ENCODE assay signal across 10 cellular contexts in genomic region chr18:63368611-63369010, GRCh38. TPM values are rescaled to one million over a fixed set of nuclear protein-coding genes. Genes with fewer than 3 reads are reported as not detected.
A peak's percentile ranks its signal among the peaks of the same experiment; 100 is the strongest.
DNase-seq lines count a peak whose midpoint lies in the region; ATAC-seq, FAIRE-seq and TF ChIP-seq lines count a peak whose summit lies in the region.
"Had no signal": no experiment of that assay in that cellular context is flagged by ENCODE, and none has a peak within 500 bp of the region (broad histone marks: within the 10 kb centered on the region; RNA-seq: fewer than 3 reads in every experiment).

No MANE protein-coding gene starts in this region.

- H3K27me3 ChIP-seq in HepG2 (ENCODE audit: control insufficient read depth in 1 of 2, insufficient read depth in 2 of 2, low read length in 2 of 2) (no peaks in the 10 kb centered on the region; a peak in 1 of 5 replicates), right lobe of liver (no peaks in the 10 kb centered on the region), liver (ENCODE audit: control insufficient read depth in 4 of 4, insufficient read depth in 4 of 4, low read length in 3 of 4) (no peaks in the 10 kb centered on the region), upper lobe of left lung (no peaks in the 10 kb centered on the region)
- H3K27me3 ChIP-seq: esophagus muscularis mucosa had no signal

- H3K36me3 ChIP-seq in HepG2 (replicated peaks in 1 of 2; ENCODE audit: control insufficient read depth in 1 of 2, insufficient read depth in 2 of 2, low read length in 2 of 2) (0 out of 5 replicates have a peak, but pooled peaks cover 0 to 5% of the 10 kb centered on the region in 2 experiments), right lobe of liver (no peaks in the 10 kb centered on the region), liver (ENCODE audit: control insufficient read depth in 4 of 4, insufficient read depth in 3 of 4, low read depth in 1 of 4, low read length in 3 of 4) (no peaks in the 10 kb centered on the region), upper lobe of left lung (no peaks in the 10 kb centered on the region)
- H3K36me3 ChIP-seq: esophagus muscularis mucosa had no signal

- H3K4me3 Mint-ChIP-seq in activated naive CD8-positive, alpha-beta T cell treated with anti-CD3 and anti-CD28 coated beads for 36 hours, result peak overlapping the region; percentile 96

- peaks cover 31% of the 10 kb centered on the region for H3K36me3 Mint-ChIP-seq in activated naive CD8-positive, alpha-beta T cell treated with anti-CD3 and anti-CD28 coated beads for 36 hours

- H3K79me2 ChIP-seq in HepG2 (ENCODE audit: insufficient read depth, low read length), result peaks cover 32% of the 10 kb centered on the region

- TF ChIP-seq EP300 in HepG2 (IDR thresholded peaks at IDR 0.05; ENCODE audit: low read depth in 2 of 2, low read length in 2 of 2), result no peak
- no peak for TF ChIP-seq EP300 in HepG2 (CRISPR knock-in tag; IDR thresholded peaks at IDR 0.05; ENCODE audit: borderline replicate concordance)
- TF ChIP-seq EP300 in upper lobe of left lung (IDR thresholded peaks at IDR 0.05), result no peak

- BruUV-seq in HepG2 (replicated peaks; lab: Mats Ljungman, UMichigan), result no TSS peak

- TF ChIP-seq CTCF in HepG2 (CRISPR knock-in tag; IDR thresholded peaks at IDR 0.05), result no peak
- no peak for TF ChIP-seq CTCF in right lobe of liver (IDR thresholded peaks at IDR 0.05)
- TF ChIP-seq CTCF in liver (IDR thresholded peaks at IDR 0.05; ENCODE audit: low read depth, low read length, missing input control), result no peak
- TF ChIP-seq CTCF in upper lobe of left lung (IDR thresholded peaks at IDR 0.05), result no peak

- peaks cover 12% of the 10 kb centered on the region for H4K20me1 ChIP-seq in HepG2 (ENCODE audit: insufficient read depth, low read length)

- CTCF ChIA-PET in HepG2 (lab: Yijun Ruan, JAX; ENCODE audit: low intra/inter-chr PET ratio, low total read pairs), result no interaction called here

- TF ChIP-seq RAD21 in HepG2 (CRISPR knock-in tag; IDR thresholded peaks at IDR 0.05) (no peak), liver (IDR thresholded peaks at IDR 0.05) (no peak)

- TF ChIP-seq POLR2A in HepG2 (IDR thresholded peaks at IDR 0.05; ENCODE audit: insufficient read depth in 1 of 2, low read depth in 2 of 2, low read length in 2 of 2) (no peak), right lobe of liver (IDR thresholded peaks at IDR 0.05) (no peak), upper lobe of left lung (IDR thresholded peaks at IDR 0.05) (no peak)

- intact Hi-C loops in HepG2 (cut with micrococcal nuclease; ENCODE audit: unreplicated experiment) (no loop called here), right lobe of liver (cut with DNase I) (loop anchor here in 1 of 2 donors (10.0 kb wide), 1 partner anchor 56 kb away; the partner anchor contains the start of gene VPS4B)

- in situ Hi-C loops in HepG2 (cut with HindIII; ENCODE audit: extremely low pct_ligation_motif_present, low pct_unique_long_range_greater_than_20kb), result no loop called here

- H2AFZ ChIP-seq in HepG2 (ENCODE audit: low read length), result no peak overlapping the region

- no peak for FAIRE-seq in HepG2 (lab: Jason Lieb, UNC)

- peaks cover 18% of the 10 kb centered on the region for H3K9me3 Mint-ChIP-seq in activated naive CD8-positive, alpha-beta T cell treated with anti-CD3 and anti-CD28 coated beads for 36 hours

- 80% methylated on average over 4 of the region's 4 CpGs for WGBS in HepG2 (ENCODE audit: low lambda C conversion rate)
- 49% methylated on average over 4 of the region's 4 CpGs for WGBS in right lobe of liver (ENCODE audit: insufficient coverage, low coverage, low lambda C conversion rate, missing lambda C conversion rate)
- 63% methylated on average over 4 of the region's 4 CpGs for WGBS in liver
- 70 to 82% methylated on average over 4 of the region's 4 CpGs for WGBS in upper lobe of left lung, 2 donors

- H3K9ac ChIP-seq in HepG2 (ENCODE audit: insufficient read depth, low read depth, low read length) (no peak overlapping the region), liver (ENCODE audit: low read depth in 1 of 2, low read length in 2 of 2) (no peak overlapping the region)

- H3K9me3 ChIP-seq in HepG2 (ENCODE audit: low read length) (peaks cover 9% of the 10 kb centered on the region; the same call in 1 of the 2 replicates), right lobe of liver (no peaks in the 10 kb centered on the region), liver (ENCODE audit: control insufficient read depth in 4 of 4, low read length in 3 of 4) (peaks cover 0 to 2% (median 0%) of the 10 kb centered on the region in 4 donors), upper lobe of left lung (no peaks in the 10 kb centered on the region)
- H3K9me3 ChIP-seq: esophagus muscularis mucosa had no signal

- H3K27me3 Mint-ChIP-seq in activated naive CD8-positive, alpha-beta T cell treated with anti-CD3 and anti-CD28 coated beads for 36 hours, result no peaks in the 10 kb centered on the region

- H3K4me1 Mint-ChIP-seq in activated naive CD8-positive, alpha-beta T cell treated with anti-CD3 and anti-CD28 coated beads for 36 hours, result peaks cover 28% of the 10 kb centered on the region

- H3K27ac ChIP-seq in HepG2 (ENCODE audit: extremely low read length, insufficient read depth, low read length), result no peak overlapping the region
- H3K27ac ChIP-seq in right lobe of liver, result no peak overlapping the region
- peak overlapping the region; percentile 35 to 97 for H3K27ac ChIP-seq in liver (ENCODE audit: low read depth in 1 of 2, low read length in 2 of 2)
- H3K27ac ChIP-seq in upper lobe of left lung, result no peak overlapping the region

- peak overlapping the region; percentile 88; the same call in 1 of the 2 replicates for H3K4me2 ChIP-seq in HepG2 (ENCODE audit: low read depth, low read length)

- H3K4me1 ChIP-seq in HepG2 (ENCODE audit: insufficient read depth, low read length) (peaks cover 38% of the 10 kb centered on the region), right lobe of liver (peaks cover 0 to 11% (median 0%) of the 10 kb centered on the region in 4 donors), liver (ENCODE audit: control insufficient read depth in 4 of 4, insufficient read depth in 4 of 4, low read length in 3 of 4) (peaks cover 2 to 16% (median 4%) of the 10 kb centered on the region in 4 donors), upper lobe of left lung (peaks cover 17 to 23% (median 18%) of the 10 kb centered on the region in 4 donors)

- ATAC-seq in HepG2 (no peak), right lobe of liver (no peak), upper lobe of left lung (ENCODE audit: low FRiP score in 2 of 2) (no peak), HG02798 (IDR thresholded peaks at IDR 0.05; ENCODE audit: poor library complexity, unreplicated experiment) (no peak)

- DNase-seq in HepG2 (ENCODE audit: low spot score) (no peak), right lobe of liver (no peak), CD1c-positive myeloid dendritic cell (ENCODE audit: extremely low spot score) (no peak), upper lobe of left lung (no peak), retina (no peak)
- no peak for DNase-seq in activated naive CD8-positive, alpha-beta T cell treated with anti-CD3 and anti-CD28 coated beads for 36 hours
- DNase-seq: NCI-H526 treated with DMSO at 0.1 percent for 48 hours had no signal

- H3K27ac Mint-ChIP-seq in activated naive CD8-positive, alpha-beta T cell treated with anti-CD3 and anti-CD28 coated beads for 36 hours, result no peak overlapping the region

- POLR2A ChIA-PET in HepG2 (lab: Yijun Ruan, JAX), result interaction anchor here (0.7 kb wide), 1 partner anchor 54 kb away, joined by 3 read pairs; the partner anchor contains the start of gene VPS4B

- H3K4me3 ChIP-seq in HepG2 (replicated peaks in 1 of 3; ENCODE audit: insufficient read depth in 1 of 3, low read depth in 2 of 3, low read length in 3 of 3), result no peak overlapping the region
- no peak overlapping the region for H3K4me3 ChIP-seq in right lobe of liver
- H3K4me3 ChIP-seq in liver (ENCODE audit: low read depth in 1 of 3, low read length in 3 of 3), result no peak overlapping the region
- peak overlapping the region in 1 of 4 donors; percentile 98 for H3K4me3 ChIP-seq in upper lobe of left lung

RNA-seq across cellular contexts. Expression of gene KDSR, which starts 1.6 kb away (rescaled TPM):
- total RNA-seq in HepG2 (2016; rRNA removed; fragmentation: Illumina TruSeq; extraction: Trizol) (8.2 and 10.4 TPM in 2 replicates), right lobe of liver (10 to 100 TPM; 32.3 to 67.1 (median 56.1) TPM), liver (10 to 100 TPM; 11.3 to 34.1 TPM), upper lobe of left lung (10 to 100 TPM; 26.2 to 68.8 (median 45.2) TPM)
- 7.1 and 9.1 TPM in 2 replicates for total RNA-seq in HepG2 (2016; cell fraction: cytosol; rRNA removed; fragmentation: Illumina TruSeq; extraction: Trizol; ENCODE audit: low read depth)
- total RNA-seq in HepG2 (2016; cell fraction: insoluble cytoplasmic fraction; rRNA removed; fragmentation: Illumina TruSeq; extraction: Trizol), result 6.9 and 13.0 TPM in 2 replicates
- total RNA-seq in HepG2 (2016; cell fraction: membrane; rRNA removed; fragmentation: Illumina TruSeq; extraction: Trizol), result 13.6 and 14.7 TPM in 2 replicates
- 14.2 and 17.9 TPM in 2 replicates for total RNA-seq in HepG2 (2016; cell fraction: nucleus; rRNA removed; fragmentation: Illumina TruSeq; extraction: Trizol)
- polyA plus RNA-seq in HepG2 (2011; rRNA removed) (20.9 and 25.7 TPM in 2 replicates), liver (10 to 100 TPM; 28.7 to 37.2 TPM)
- polyA plus RNA-seq in HepG2 (2011; cell fraction: cytosol; rRNA removed), result 11.8 and 16.5 TPM in 2 replicates
- polyA plus RNA-seq in HepG2 (2011; cell fraction: nucleus; rRNA removed), result 16.8 and 19.6 TPM in 2 replicates
- polyA plus RNA-seq in HepG2 (2012), result 20.1 and 21.7 TPM in 2 replicates
- 5.0 and 5.8 TPM in 2 replicates for polyA plus RNA-seq in HepG2 (2016; cell fraction: cytosol; fragmentation: Illumina TruSeq; extraction: Trizol; ENCODE audit: low read depth)
- polyA plus RNA-seq in HepG2 (2016; cell fraction: insoluble cytoplasmic fraction; fragmentation: Illumina TruSeq; extraction: Trizol; ENCODE audit: low read depth), result 7.7 and 9.5 TPM in 2 replicates
- polyA plus RNA-seq in HepG2 (2016; cell fraction: membrane; fragmentation: Illumina TruSeq; extraction: Trizol; ENCODE audit: low read depth), result 9.8 and 10.3 TPM in 2 replicates
- 21.4 and 23.5 TPM in 2 replicates for polyA plus RNA-seq in HepG2 (2016; cell fraction: nucleus; fragmentation: Illumina TruSeq; extraction: Trizol; ENCODE audit: insufficient read depth, low read depth)
- polyA minus RNA-seq in HepG2 (2011; rRNA and poly(A)+ RNA removed; ENCODE audit: low replicate concordance), result 39.0 and 91.7 TPM in 2 replicates
- polyA minus RNA-seq in HepG2 (2011; cell fraction: cytosol; rRNA and poly(A)+ RNA removed), result 16.5 and 24.3 TPM in 2 replicates
- 70.9 and 73.0 TPM in 2 replicates for polyA minus RNA-seq in HepG2 (2011; cell fraction: nucleus; rRNA and poly(A)+ RNA removed)
- total RNA-seq in activated naive CD8-positive, alpha-beta T cell treated with anti-CD3 and anti-CD28 coated beads for 36 hours, result 10 to 100 TPM; 50.5 to 55.8 TPM

RNA-seq across cellular contexts. Expression of gene BCL2, which starts 49.0 kb away (rescaled TPM):
- total RNA-seq in HepG2 (2016; rRNA removed; fragmentation: Illumina TruSeq; extraction: Trizol) (0.42 and 0.53 TPM in 2 replicates), right lobe of liver (1 to 10 TPM in 5 of 6 experiments, under 1 TPM in 1; 0.73 to 4.7 (median 2.7) TPM), liver (1 to 10 TPM; 2.1 to 3.9 TPM), upper lobe of left lung (10 to 100 TPM in 4 of 6 donors, 1 to 10 TPM in 2; 5.9 to 19.9 (median 11.4) TPM)
- 0.10 and 0.26 TPM in 2 replicates for total RNA-seq in HepG2 (2016; cell fraction: cytosol; rRNA removed; fragmentation: Illumina TruSeq; extraction: Trizol; ENCODE audit: low read depth)
- total RNA-seq in HepG2 (2016; cell fraction: insoluble cytoplasmic fraction; rRNA removed; fragmentation: Illumina TruSeq; extraction: Trizol), result 0.42 and 0.52 TPM in 2 replicates
- 0.40 and 0.48 TPM in 2 replicates for total RNA-seq in HepG2 (2016; cell fraction: membrane; rRNA removed; fragmentation: Illumina TruSeq; extraction: Trizol)
- 0.75 and 0.87 TPM in 2 replicates for total RNA-seq in HepG2 (2016; cell fraction: nucleus; rRNA removed; fragmentation: Illumina TruSeq; extraction: Trizol)
- polyA plus RNA-seq in HepG2 (2011; rRNA removed) (0.07 and 0.08 TPM in 2 replicates), liver (under 1 TPM; 0.40 to 0.69 TPM)
- polyA plus RNA-seq in HepG2 (2011; cell fraction: cytosol; rRNA removed), result 0.05 TPM in 2 replicates
- polyA plus RNA-seq in HepG2 (2011; cell fraction: nucleus; rRNA removed), result 0.07 and 0.18 TPM in 2 replicates
- 0.09 and 0.17 TPM in 2 replicates for polyA plus RNA-seq in HepG2 (2012)
- polyA plus RNA-seq in HepG2 (2016; cell fraction: cytosol; fragmentation: Illumina TruSeq; extraction: Trizol; ENCODE audit: low read depth), result 0.18 and 0.21 TPM in 2 replicates
- 0.25 and 0.49 TPM in 2 replicates for polyA plus RNA-seq in HepG2 (2016; cell fraction: insoluble cytoplasmic fraction; fragmentation: Illumina TruSeq; extraction: Trizol; ENCODE audit: low read depth)
- 0.23 and 0.28 TPM in 2 replicates for polyA plus RNA-seq in HepG2 (2016; cell fraction: membrane; fragmentation: Illumina TruSeq; extraction: Trizol; ENCODE audit: low read depth)
- 0.20 and 0.27 TPM in 2 replicates for polyA plus RNA-seq in HepG2 (2016; cell fraction: nucleus; fragmentation: Illumina TruSeq; extraction: Trizol; ENCODE audit: insufficient read depth, low read depth)
- polyA minus RNA-seq in HepG2 (2011; rRNA and poly(A)+ RNA removed; ENCODE audit: low replicate concordance), result 0.04 and 5.3 TPM in 2 replicates
- 0.09 and 0.10 TPM in 2 replicates for polyA minus RNA-seq in HepG2 (2011; cell fraction: cytosol; rRNA and poly(A)+ RNA removed)
- 0.99 and 1.0 TPM in 2 replicates for polyA minus RNA-seq in HepG2 (2011; cell fraction: nucleus; rRNA and poly(A)+ RNA removed)
- 10 to 100 TPM; 62.8 to 67.3 TPM for total RNA-seq in activated naive CD8-positive, alpha-beta T cell treated with anti-CD3 and anti-CD28 coated beads for 36 hours

RNA-seq across cellular contexts. Expression of gene VPS4B, which starts 53.7 kb away (rescaled TPM):
- total RNA-seq in HepG2 (2016; rRNA removed; fragmentation: Illumina TruSeq; extraction: Trizol) (25.9 and 38.3 TPM in 2 replicates), right lobe of liver (10 to 100 TPM; 18.3 to 30.4 (median 22.3) TPM), liver (10 to 100 TPM; 18.6 to 20.6 TPM), upper lobe of left lung (10 to 100 TPM; 24.1 to 63.7 (median 37.9) TPM)
- total RNA-seq in HepG2 (2016; cell fraction: cytosol; rRNA removed; fragmentation: Illumina TruSeq; extraction: Trizol; ENCODE audit: low read depth), result 2.2 TPM in 2 replicates
- total RNA-seq in HepG2 (2016; cell fraction: insoluble cytoplasmic fraction; rRNA removed; fragmentation: Illumina TruSeq; extraction: Trizol), result 28.6 and 39.0 TPM in 2 replicates
- total RNA-seq in HepG2 (2016; cell fraction: membrane; rRNA removed; fragmentation: Illumina TruSeq; extraction: Trizol), result 7.0 and 9.1 TPM in 2 replicates
- total RNA-seq in HepG2 (2016; cell fraction: nucleus; rRNA removed; fragmentation: Illumina TruSeq; extraction: Trizol), result 17.0 and 25.2 TPM in 2 replicates
- polyA plus RNA-seq in HepG2 (2011; rRNA removed) (11.7 and 12.8 TPM in 2 replicates), liver (10 to 100 TPM; 12.2 to 17.7 TPM)
- 7.0 and 9.7 TPM in 2 replicates for polyA plus RNA-seq in HepG2 (2011; cell fraction: cytosol; rRNA removed)
- 3.3 and 4.4 TPM in 2 replicates for polyA plus RNA-seq in HepG2 (2011; cell fraction: nucleus; rRNA removed)
- 20.2 and 20.4 TPM in 2 replicates for polyA plus RNA-seq in HepG2 (2012)
- 0.92 and 1.0 TPM in 2 replicates for polyA plus RNA-seq in HepG2 (2016; cell fraction: cytosol; fragmentation: Illumina TruSeq; extraction: Trizol; ENCODE audit: low read depth)
- polyA plus RNA-seq in HepG2 (2016; cell fraction: insoluble cytoplasmic fraction; fragmentation: Illumina TruSeq; extraction: Trizol; ENCODE audit: low read depth), result 29.8 and 30.0 TPM in 2 replicates
- polyA plus RNA-seq in HepG2 (2016; cell fraction: membrane; fragmentation: Illumina TruSeq; extraction: Trizol; ENCODE audit: low read depth), result 3.6 and 3.7 TPM in 2 replicates
- 15.7 and 17.2 TPM in 2 replicates for polyA plus RNA-seq in HepG2 (2016; cell fraction: nucleus; fragmentation: Illumina TruSeq; extraction: Trizol; ENCODE audit: insufficient read depth, low read depth)
- polyA minus RNA-seq in HepG2 (2011; rRNA and poly(A)+ RNA removed; ENCODE audit: low replicate concordance), result 30.2 and 30.7 TPM in 2 replicates
- polyA minus RNA-seq in HepG2 (2011; cell fraction: cytosol; rRNA and poly(A)+ RNA removed), result 12.1 and 16.9 TPM in 2 replicates
- polyA minus RNA-seq in HepG2 (2011; cell fraction: nucleus; rRNA and poly(A)+ RNA removed), result 27.9 and 33.8 TPM in 2 replicates
- 10 to 100 TPM; 43.3 to 47.3 TPM for total RNA-seq in activated naive CD8-positive, alpha-beta T cell treated with anti-CD3 and anti-CD28 coated beads for 36 hours

Comparison
In these comparisons a context has a peak if more than half of its experiments do, and no peak if none do; other contexts are left out.
1. H3K27ac ChIP-seq: peak in liver (2 of 2); none in HepG2 (single experiment), right lobe of liver (0 of 3) and upper lobe of left lung (0 of 4).